ENCODE assay signal across 9 cellular contexts in genomic region chr11:71420455-71421241, GRCh38. TPM values are rescaled to one million over a fixed set of nuclear protein-coding genes. Genes with fewer than 3 reads are reported as not detected.
DNase-seq lines count a peak whose midpoint lies in the region; ATAC-seq and TF ChIP-seq lines count a peak whose summit lies in the region.
"Had no signal": no experiment of that assay in that cellular context is flagged by ENCODE, and none has a peak within 500 bp of the region (broad histone marks: within the 10 kb centered on the region; RNA-seq: fewer than 3 reads in every experiment).

No MANE protein-coding gene starts in this region.

- no peak overlapping the region for H3K27ac ChIP-seq in iPS DF 6.9 (ENCODE audit: low read length)
- H3K27ac ChIP-seq in transverse colon: no peak overlapping the region
- H3K27ac ChIP-seq: epithelial cell of prostate had no signal

- intact Hi-C loops in transverse colon (cut with DNase I; ENCODE audit: low total_unique reads): no loop called here

- H3K4me3 ChIP-seq in AG04449 (ENCODE audit: low read depth, low read length): no peak overlapping the region
- no peak overlapping the region for H3K4me3 ChIP-seq in iPS DF 6.9 (ENCODE audit: low read length)
- no peak overlapping the region for H3K4me3 ChIP-seq in transverse colon

- no CpG with 5 or more reads among the region's 16 CpGs for WGBS in iPS DF 6.9 (ENCODE audit: insufficient coverage, insufficient read length)
- WGBS in transverse colon (ENCODE audit: low coverage in 1 of 2), 2 donors: 26 to 63% methylated on average over 3 to 16 of the region's 16 CpGs

- H3K9me3 ChIP-seq in iPS DF 6.9 (ENCODE audit: control insufficient read depth, insufficient read depth, low read length) (no peaks in the 10 kb centered on the region), transverse colon (no peaks in the 10 kb centered on the region)

- TF ChIP-seq CTCF in AG04449 (IDR thresholded peaks at IDR 0.05; ENCODE audit: insufficient read depth, low read length, missing control alignments): peak; percentile 65
- TF ChIP-seq CTCF in GM10248 (IDR thresholded peaks at IDR 0.05; ENCODE audit: control extremely low read depth, extremely low read depth, low read depth, missing control alignments): peak; percentile 66
- peak; percentile 52 to 67 (median 62) for TF ChIP-seq CTCF in transverse colon (IDR thresholded peaks at IDR 0.05)

- DNase-seq in AG04449 (ENCODE audit: low read depth, low spot score) (no peak), GM10248 (ENCODE audit: extremely low spot score) (peak; percentile 53), NCI-H146 treated with DMSO at 0.1 percent for 48 hours (lab: John Stamatoyannopoulos, UW; ENCODE audit: unreplicated experiment) (peak; percentile 52), amniotic epithelial cell (ENCODE audit: low read depth) (peak; percentile 48), iPS DF 6.9 (ENCODE audit: low read depth, low spot score) (peak; percentile 60), transverse colon (peak; percentile 56)

- no peak for TF ChIP-seq EP300 in transverse colon (IDR thresholded peaks at IDR 0.05; ENCODE audit: low read depth)

- TF ChIP-seq POLR2A in transverse colon (IDR thresholded peaks at IDR 0.05): no peak

- POLR2A ChIA-PET in AG04449 (lab: Yijun Ruan, JAX): no interaction called here
- POLR2A ChIA-PET in GM10248 (lab: Yijun Ruan, JAX): no interaction called here

- H3K4me1 ChIP-seq in iPS DF 6.9 (ENCODE audit: control insufficient read depth, insufficient read depth, low read length) (no peaks in the 10 kb centered on the region), transverse colon (no peaks in the 10 kb centered on the region)

- no peak for ATAC-seq in HG03565 (IDR thresholded peaks at IDR 0.05; ENCODE audit: unreplicated experiment)
- no peak for ATAC-seq in GM18870 (IDR thresholded peaks at IDR 0.05; ENCODE audit: unreplicated experiment)

- H3K27me3 ChIP-seq in iPS DF 6.9 (ENCODE audit: control insufficient read depth, insufficient read depth, low read length) (no peaks in the 10 kb centered on the region), transverse colon (no peaks in the 10 kb centered on the region)

- CTCF ChIA-PET in AG04449 (lab: Yijun Ruan, JAX): interaction anchor here (0.9 to 1.5 kb wide), 8 partner anchors 12 to 953 kb away, joined by 3 to 7 read pairs (median 4); no protein-coding TSS in a partner anchor
- CTCF ChIA-PET in GM10248 (lab: Yijun Ruan, JAX): interaction anchor here (0.8 to 1.3 kb wide), 8 partner anchors 9 to 953 kb away, joined by 3 to 5 read pairs (median 4); no protein-coding TSS in a partner anchor

- in situ Hi-C loops in transverse colon (cut with MboI; ENCODE audit: low pct_ligation_motif_present in 1 of 4, low pct_unique_long_range_greater_than_20kb in 1 of 4, low sequenced_read_pairs in 3 of 4): loop anchor here in 3 of 4 donors (25.0 kb wide), 1 partner anchor 608 kb away; no protein-coding TSS in a partner anchor

- H3K36me3 ChIP-seq in iPS DF 6.9 (ENCODE audit: control insufficient read depth, insufficient read depth, low read length): no peaks in the 10 kb centered on the region
- no peaks in the 10 kb centered on the region for H3K36me3 ChIP-seq in transverse colon

RNA-seq across cellular contexts. Expression of gene DHCR7, which starts 27.5 kb away (rescaled TPM):
- total RNA-seq in transverse colon: 10 to 100 TPM in 3 of 4 donors, 1 to 10 TPM in 1; 5.6 to 76.7 (median 31.5) TPM

RNA-seq across cellular contexts. Expression of gene NADSYN1, which starts 32.4 kb away (rescaled TPM):
- 100 to 1,000 TPM; 144 to 271 (median 195) TPM for total RNA-seq in transverse colon
